In genomic region chr7:12769464-12769863, GRCh38 we compare ENCODE assay signal across 21 cellular contexts.
A peak's percentile ranks its signal among the peaks of the same experiment; 100 is the strongest.
DNase-seq lines count a peak whose midpoint lies in the region; ATAC-seq and TF ChIP-seq lines count a peak whose summit lies in the region.
"Had no signal": no experiment of that assay in that cellular context is flagged by ENCODE, and none has a peak within 500 bp of the region (broad histone marks: within the 10 kb centered on the region; RNA-seq: fewer than 3 reads in every experiment).

No MANE protein-coding gene starts in this region.

- TF ChIP-seq CTCF in PC-3 (conservative IDR thresholded peaks at IDR 0.05; ENCODE audit: low read depth, low read length) = no peak

- intact Hi-C loops in PC-3 (cut with micrococcal nuclease) = loop anchor here (2.0 to 5.0 kb wide), 2 partner anchors 33 to 55 kb away; no protein-coding TSS in a partner anchor

- H3K4me2 ChIP-seq in GM23248 (ENCODE audit: unreplicated experiment) = peak overlapping the region; percentile 9
- peak overlapping the region; percentile 74 for H3K4me2 ChIP-seq in PC-3 (ENCODE audit: low read length)
- H3K4me2 ChIP-seq: BLaER1 treated with 17β-estradiol and CSF1 and Interleukin-3, amounts not matched to agents 10 nM and 100 nM had no signal

- DNase-seq in GM23248 (peak; percentile 46), PC-3 (peak; percentile 72), fibroblast of gingiva (ENCODE audit: low read depth) (peak; percentile 26), Kasumi-1 (lab: John Stamatoyannopoulos, UW) (no peak), T1000 (lab: John Stamatoyannopoulos, UW) (no peak)
- DNase-seq: activated CD4-positive, alpha-beta memory T cell treated with anti-CD3 and anti-CD28 coated beads, Interleukin-2, amount 10 ng/mL, durations not matched to agents 7 days and 5 days; activated CD4-positive, CD25-positive, alpha-beta regulatory T cell treated with anti-CD3 and anti-CD28 coated beads, Interleukin-2, amount 50 U/mL, for 72 hours; aorta; caudate nucleus; DMS79; esophagus squamous epithelium; GOT3; naive B cell; NCI-H774; SJCRH30; T-helper 1 cell had no signal

- peaks cover 48% of the 10 kb centered on the region for H3K4me1 ChIP-seq in GM23248 (ENCODE audit: insufficient read depth)
- H3K4me1 ChIP-seq in PC-3 (ENCODE audit: insufficient read depth, low read length) = peaks cover 37% of the 10 kb centered on the region
- H3K4me1 ChIP-seq in neuron (ENCODE audit: insufficient read depth, low read length) = peaks cover 45% of the 10 kb centered on the region
- H3K4me1 ChIP-seq: SJCRH30 had no signal

- in situ Hi-C loops in GM23248 (cut with MboI) = no loop called here

- no peak overlapping the region for H2AFZ ChIP-seq in GM23248
- H2AFZ ChIP-seq in PC-3 (ENCODE audit: low read length) = 0 out of 2 replicates have a peak overlapping the region, but pooled peaks have one; percentile 9
- H2AFZ ChIP-seq in neuron (ENCODE audit: low read depth, low read length) = peak overlapping the region; percentile 49

- H3K27me3 ChIP-seq in GM23248 (replicated peaks; ENCODE audit: insufficient read depth) (no peaks in the 10 kb centered on the region), PC-3 (ENCODE audit: low read length) (no peaks in the 10 kb centered on the region), neuron (ENCODE audit: insufficient read depth, low read length) (no peaks in the 10 kb centered on the region)
- H3K27me3 ChIP-seq: BLaER1 treated with 17β-estradiol and CSF1 and Interleukin-3, amounts not matched to agents 10 nM and 100 nM; esophagus squamous epithelium; SJCRH30; thyroid gland had no signal

- H3F3A ChIP-seq in GM23248 (ENCODE audit: insufficient read depth) = 0 out of 2 replicates have a peak, but pooled peaks cover 22% of the 10 kb centered on the region
- no peaks in the 10 kb centered on the region for H3F3A ChIP-seq in PC-3 (ENCODE audit: low read length, unreplicated experiment)

- H3K9ac ChIP-seq in GM23248 (no peak overlapping the region), PC-3 (ENCODE audit: low read length) (no peak overlapping the region)
- H3K9ac ChIP-seq: BLaER1 treated with 17β-estradiol and CSF1 and Interleukin-3, amounts not matched to agents 10 nM and 100 nM had no signal

- CTCF ChIA-PET in PC-3 (lab: Charles Lee) = no interaction called here

- 36 to 68% methylated on average over 1 of the region's 1 CpG for WGBS in GM23248 (ENCODE audit: low coverage in 1 of 2, low lambda C conversion rate in 2 of 2, missing lambda C conversion rate in 2 of 2), 2 experiments

- POLR2A ChIA-PET in PC-3 (lab: Charles Lee; ENCODE audit: unreplicated experiment) = no interaction called here

- H4K20me1 ChIP-seq in GM23248 (ENCODE audit: insufficient read depth) (no peaks in the 10 kb centered on the region), PC-3 (ENCODE audit: low read length) (no peaks in the 10 kb centered on the region)
- H4K20me1 ChIP-seq: BLaER1 treated with 17β-estradiol and CSF1 and Interleukin-3, amounts not matched to agents 10 nM and 100 nM had no signal

- H3K9me3 ChIP-seq in GM23248 (ENCODE audit: low read depth) (no peaks in the 10 kb centered on the region), PC-3 (ENCODE audit: low read length) (no peaks in the 10 kb centered on the region), neuron (ENCODE audit: low read length) (peaks cover 2% of the 10 kb centered on the region)
- H3K9me3 ChIP-seq: SJCRH30, thyroid gland had no signal

- ATAC-seq in PC-3 (peak; percentile 76), HG03280 (IDR thresholded peaks at IDR 0.05; ENCODE audit: unreplicated experiment) (no peak), HG03196 (IDR thresholded peaks at IDR 0.05; ENCODE audit: unreplicated experiment) (no peak)

- H3K4me3 ChIP-seq in GM23248 (no peak overlapping the region), PC-3 (ENCODE audit: low read length) (peak overlapping the region; percentile 21; the same call in 1 of the 2 replicates), neuron (ENCODE audit: low read length) (no peak overlapping the region)
- H3K4me3 ChIP-seq: BLaER1 treated with 17β-estradiol and CSF1 and Interleukin-3, amounts not matched to agents 10 nM and 100 nM; esophagus squamous epithelium; SJCRH30; thyroid gland had no signal

- H3K9me2 ChIP-seq in GM23248 (ENCODE audit: insufficient read depth) (no peaks in the 10 kb centered on the region), PC-3 (replicated peaks; ENCODE audit: low read length) (no peaks in the 10 kb centered on the region)

- H3K79me2 ChIP-seq in GM23248 (ENCODE audit: insufficient read depth) = no peaks in the 10 kb centered on the region
- H3K79me2 ChIP-seq in PC-3 (ENCODE audit: low read length) = no peaks in the 10 kb centered on the region

- H3K36me3 ChIP-seq in GM23248 (ENCODE audit: low read depth) (no peaks in the 10 kb centered on the region), PC-3 (ENCODE audit: low read depth, low read length) (no peaks in the 10 kb centered on the region), neuron (ENCODE audit: insufficient read depth, low read length) (no peaks in the 10 kb centered on the region)
- H3K36me3 ChIP-seq: BLaER1 treated with 17β-estradiol and CSF1 and Interleukin-3, amounts not matched to agents 10 nM and 100 nM; esophagus squamous epithelium; SJCRH30; thyroid gland had no signal

- BruUV-seq in PC-3 (replicated peaks; lab: Mats Ljungman, UMichigan) = no TSS peak

- H3K27ac ChIP-seq in GM23248 (no peak overlapping the region), PC-3 (ENCODE audit: low read length) (peak overlapping the region; percentile 25)
- H3K27ac ChIP-seq: BLaER1 treated with 17β-estradiol and CSF1 and Interleukin-3, amounts not matched to agents 10 nM and 100 nM; esophagus squamous epithelium; SJCRH30 had no signal

Comparison
In these comparisons a context has a peak if more than half of its experiments do, and no peak if none do; other contexts are left out.
1. DNase-seq: peak in GM23248 (single experiment), PC-3 (single experiment) and fibroblast of gingiva (single experiment); none in Kasumi-1 (0 of 2) and T1000 (single experiment).